9 cellular contexts compared by ENCODE assay signal in genomic region chr22:35258144-35258988, GRCh38. TPM values are rescaled to one million over a fixed set of nuclear protein-coding genes. Genes with fewer than 3 reads are reported as not detected.
DNase-seq lines count a peak whose midpoint lies in the region; ATAC-seq, FAIRE-seq and TF ChIP-seq lines count a peak whose summit lies in the region.
"Had no signal": no experiment of that assay in that cellular context is flagged by ENCODE, and none has a peak within 500 bp of the region (broad histone marks: within the 10 kb centered on the region; RNA-seq: fewer than 3 reads in every experiment).

No MANE protein-coding gene starts in this region.

- dilution Hi-C loops in keratinocyte (cut with MboI; ENCODE audit: extremely low pct_ligation_motif_present, low sequenced_read_pairs), result no loop called here

- POLR2A ChIA-PET in K562 (lab: Yijun Ruan, JAX), result interaction anchor here (0.6 to 3.0 kb wide), 5 partner anchors 8 to 251 kb away, joined by 3 to 9 read pairs (median 4); no protein-coding TSS in a partner anchor

- TF ChIP-seq EP300 in K562 (IDR thresholded peaks at IDR 0.05; ENCODE audit: low read length), result no peak

- H3K9me1 ChIP-seq in K562 (ENCODE audit: control insufficient read depth, insufficient read depth, low read length), result no peaks in the 10 kb centered on the region
- no peaks in the 10 kb centered on the region for H3K9me1 ChIP-seq in keratinocyte (ENCODE audit: control insufficient read depth, extremely low read depth, insufficient read depth, low read length)

- peak overlapping the region; percentile 92 for H3K27ac Mint-ChIP-seq in stimulated activated naive B cell treated with anti-CD40 and anti-IgM and Interleukin-4, amounts not matched to agents 10 μg/mL and 1 μg/mL and 100 μg/mL, for 72 hours

- TF ChIP-seq RAD21 in K562 (CRISPR knock-in tag; conservative IDR thresholded peaks at IDR 0.05 in 1 of 2, IDR thresholded peaks at IDR 0.05 in 1 of 2), result no peak

- H3K27me3 Mint-ChIP-seq in stimulated activated naive B cell treated with anti-CD40 and anti-IgM and Interleukin-4, amounts not matched to agents 10 μg/mL and 1 μg/mL and 100 μg/mL, for 72 hours, result no peaks in the 10 kb centered on the region

- peak overlapping the region; percentile 86 to 88 for H3K4me3 Mint-ChIP-seq in stimulated activated naive B cell treated with anti-CD40 and anti-IgM and Interleukin-4, amounts not matched to agents 10 μg/mL and 1 μg/mL and 100 μg/mL, for 72 hours

- H3K4me2 ChIP-seq in K562 (ENCODE audit: insufficient read depth, low read length) (peak overlapping the region; percentile 88), keratinocyte (ENCODE audit: control insufficient read depth, extremely low read depth, insufficient read depth, low read depth, low read length) (peak overlapping the region; percentile 99)

- CTCF ChIA-PET in K562 (lab: Yijun Ruan, JAX; ENCODE audit: low intra/inter-chr PET ratio), result no interaction called here

- FAIRE-seq in K562 (lab: Jason Lieb, UNC) (peak; percentile 48), keratinocyte (lab: Jason Lieb, UNC) (peak; percentile 34)
- FAIRE-seq: G401.6 had no signal

- DNase-seq in NCI-H1694 treated with DMSO at 0.1 percent for 48 hours (lab: John Stamatoyannopoulos, UW), result peak; percentile 7
- DNase-seq in NCI-H1694 (lab: John Stamatoyannopoulos, UW), result no peak
- peak; percentile 34 for DNase-seq in NB4 (ENCODE audit: low read depth)
- DNase-seq in K562 (ENCODE audit: extremely low read depth in 1 of 4, low spot score in 3 of 4), result peak; percentile 11 to 24 (median 14)
- DNase-seq in keratinocyte (ENCODE audit: low read depth, low spot score), result no peak
- no peak for DNase-seq in stimulated activated naive B cell treated with anti-CD40 and anti-IgM and Interleukin-4, amounts not matched to agents 10 μg/mL and 1 μg/mL and 100 μg/mL, for 72 hours
- no peak for DNase-seq in activated gamma-delta T cell treated with Interleukin-2 at 50 U/mL for 16 hours

- H2AFZ ChIP-seq in K562 (ENCODE audit: low read depth, low read length), result peak overlapping the region; percentile 11; the same call in 1 of the 2 replicates
- H2AFZ ChIP-seq in keratinocyte (ENCODE audit: control insufficient read depth, low read length), result peak overlapping the region; percentile 37

- peaks cover 6 to 7% of the 10 kb centered on the region in 2 experiments; a peak in 3 of 5 replicates for H3K4me1 ChIP-seq in K562 (replicated peaks in 1 of 2; ENCODE audit: control insufficient read depth in 2 of 2, insufficient read depth in 2 of 2, low read length in 2 of 2)
- peaks cover 9% of the 10 kb centered on the region for H3K4me1 ChIP-seq in keratinocyte (ENCODE audit: control insufficient read depth, extremely low read depth, insufficient read depth, low read length)

- H3K4me3 ChIP-seq in NB4 (ENCODE audit: low read depth, low read length), result peak overlapping the region; percentile 81
- H3K4me3 ChIP-seq in K562, result peak overlapping the region; percentile 82
- H3K4me3 ChIP-seq in keratinocyte (ENCODE audit: control insufficient read depth in 2 of 3, extremely low read depth in 1 of 3, insufficient read depth in 2 of 3, low read depth in 1 of 3, low read length in 3 of 3), result peak overlapping the region; percentile 69 to 88 (median 75)

- peak overlapping the region; percentile 81 to 96 for H3K9ac ChIP-seq in K562 (ENCODE audit: insufficient read depth in 1 of 2, low read depth in 2 of 2, low read length in 2 of 2)
- H3K9ac ChIP-seq in keratinocyte (ENCODE audit: control insufficient read depth, extremely low read depth, insufficient read depth, low read length), result peak overlapping the region; percentile 91

- H3K4me1 Mint-ChIP-seq in stimulated activated naive B cell treated with anti-CD40 and anti-IgM and Interleukin-4, amounts not matched to agents 10 μg/mL and 1 μg/mL and 100 μg/mL, for 72 hours, result peaks cover 12 to 27% of the 10 kb centered on the region in 2 donors

- H3K9me3 Mint-ChIP-seq in stimulated activated naive B cell treated with anti-CD40 and anti-IgM and Interleukin-4, amounts not matched to agents 10 μg/mL and 1 μg/mL and 100 μg/mL, for 72 hours, result peaks cover 0 to 1% of the 10 kb centered on the region in 2 donors

- intact Hi-C loops in K562 (cut with micrococcal nuclease), result no loop called here

- H3K36me3 Mint-ChIP-seq in stimulated activated naive B cell treated with anti-CD40 and anti-IgM and Interleukin-4, amounts not matched to agents 10 μg/mL and 1 μg/mL and 100 μg/mL, for 72 hours, result peaks cover 17 to 30% of the 10 kb centered on the region in 2 donors

- peak; percentile 12 for ATAC-seq in K562
- peak in 1 of 2 donors; percentile 16 for ATAC-seq in stimulated activated naive B cell treated with anti-CD40 and anti-IgM and Interleukin-4, amounts not matched to agents 10 μg/mL and 1 μg/mL and 100 μg/mL, for 72 hours (replicated peaks)
- ATAC-seq in HG02852 (IDR thresholded peaks at IDR 0.05; ENCODE audit: unreplicated experiment), result no peak

- H4K20me1 ChIP-seq in K562 (replicated peaks; ENCODE audit: control insufficient read depth, insufficient read depth, low read length) (no peaks in the 10 kb centered on the region), keratinocyte (ENCODE audit: control insufficient read depth, extremely low read depth, insufficient read depth, low read length) (no peaks in the 10 kb centered on the region)

- H3K27ac ChIP-seq in K562 (ENCODE audit: extremely low read depth, low read depth, low read length), result peak overlapping the region; percentile 90
- peak overlapping the region; percentile 84 for H3K27ac ChIP-seq in keratinocyte (ENCODE audit: control insufficient read depth, insufficient read depth, low read length)

- H3K27me3 ChIP-seq in K562 (ENCODE audit: control insufficient read depth in 2 of 2, insufficient read depth in 2 of 2, low read length in 2 of 2) (no peaks in the 10 kb centered on the region), keratinocyte (ENCODE audit: control insufficient read depth, extremely low read depth, insufficient read depth, low read length) (no peaks in the 10 kb centered on the region)

- H3K36me3 ChIP-seq in K562 (ENCODE audit: control insufficient read depth, insufficient read depth, low read length), result peaks cover 36% of the 10 kb centered on the region
- peaks cover 3 to 12% of the 10 kb centered on the region in 2 experiments for H3K36me3 ChIP-seq in keratinocyte (ENCODE audit: control insufficient read depth in 2 of 2, extremely low read depth in 1 of 2, insufficient read depth in 2 of 2, low read length in 2 of 2)

- TF ChIP-seq POLR2A in NB4 (IDR thresholded peaks at IDR 0.05; ENCODE audit: extremely low read depth, insufficient read length) (no peak), K562 (conservative IDR thresholded peaks at IDR 0.05) (no peak)

- 12% methylated on average over 23 of the region's 23 CpGs for WGBS in K562 (ENCODE audit: insufficient coverage, low coverage, missing lambda C conversion rate)

- H3K9me3 ChIP-seq in K562 (replicated peaks; ENCODE audit: control insufficient read depth, insufficient read depth, low read depth, low read length), result no peaks in the 10 kb centered on the region
- H3K9me3 ChIP-seq in keratinocyte (ENCODE audit: control insufficient read depth, low read depth, low read length), result no peaks in the 10 kb centered on the region

- in situ Hi-C loops in K562 (cut with MboI), result no loop called here

- TF ChIP-seq CTCF in NB4 (IDR thresholded peaks at IDR 0.05; ENCODE audit: low read depth, low read length) (no peak), K562 (IDR thresholded peaks at IDR 0.05 in 2 of 3, conservative IDR thresholded peaks at IDR 0.05 in 1 of 3; ENCODE audit: insufficient read depth in 2 of 3, low read depth in 1 of 3, low read length in 3 of 3) (no peak), keratinocyte (optimal IDR thresholded peaks at IDR 0.05 in 1 of 3, IDR thresholded peaks at IDR 0.05 in 1 of 3, conservative IDR thresholded peaks at IDR 0.05 in 1 of 3; ENCODE audit: extremely low read depth in 1 of 3, insufficient read depth in 2 of 3, low read length in 3 of 3) (no peak)

- H3K79me2 ChIP-seq in K562 (ENCODE audit: control insufficient read depth, insufficient read depth, low read length) (peaks cover 54% of the 10 kb centered on the region), keratinocyte (ENCODE audit: control insufficient read depth, insufficient read depth, low read length) (peaks cover 32% of the 10 kb centered on the region)

- BruUV-seq in K562 (replicated peaks; lab: Mats Ljungman, UMichigan), result TSS peak; percentile 46

RNA-seq across cellular contexts. Expression of gene HMGXB4, which starts 1.1 kb away (rescaled TPM):
- 51.0 and 108 TPM in 2 replicates for total RNA-seq in K562 (2011; cell fraction: chromatin; rRNA removed; ENCODE audit: low replicate concordance)
- total RNA-seq in K562 (2011; cell fraction: nucleolus; rRNA removed), result 41.6 and 44.2 TPM in 2 replicates
- total RNA-seq in K562 (2011; cell fraction: nucleoplasm; rRNA removed), result 60.4 and 65.7 TPM in 2 replicates
- total RNA-seq in K562 (2014; rRNA removed) (9.9 and 10.0 TPM in 2 replicates), K562 (2014; rRNA removed; fragmentation: Illumina TruSeq; extraction: Trizol) (19.0 and 21.9 TPM in 2 replicates), K562 (2015; rRNA removed; fragmentation: Illumina TruSeq; extraction: Trizol) (17.5 and 20.8 TPM in 2 replicates), K562 (2021) (18.0 and 18.4 TPM in 2 replicates)
- polyA plus RNA-seq in K562 (2011; rRNA removed) (24.8 and 25.3 TPM in 2 replicates), K562 (2014; fragmentation: Illumina TruSeq; extraction: Trizol) (23.7 and 26.6 TPM in 2 replicates), K562 (2014; fragmentation: Nextera tagmentation; extraction: Ambion mirVana) (10 to 100 TPM; 27.7 to 31.4 TPM), K562 (2014; rRNA removed) (19.2 and 25.0 TPM in 2 replicates), keratinocyte (15.4 to 22.6 TPM (median 22.4 TPM) in 3 replicates)
- 8.3 and 13.5 TPM in 2 replicates for polyA plus RNA-seq in K562 (2011; cell fraction: cytosol; rRNA removed)
- polyA plus RNA-seq in K562 (2011; cell fraction: nucleus; rRNA removed), result 16.9 and 22.4 TPM in 2 replicates
- 13.6 and 17.4 TPM in 2 replicates for polyA plus RNA-seq in K562 (2012)
- 42.8 and 55.6 TPM in 2 replicates for polyA minus RNA-seq in K562 (2011; rRNA and poly(A)+ RNA removed)
- 11.3 and 12.0 TPM in 2 replicates for polyA minus RNA-seq in K562 (2011; cell fraction: cytosol; rRNA and poly(A)+ RNA removed)
- 31.5 and 49.1 TPM in 2 replicates for polyA minus RNA-seq in K562 (2011; cell fraction: nucleus; rRNA and poly(A)+ RNA removed)
- 9.6 TPM for polyA plus RNA-seq in keratinocyte (2011; ENCODE audit: low read depth)
- polyA plus RNA-seq in keratinocyte (2011; cell fraction: cytosol; rRNA removed), result 9.8 and 15.7 TPM in 2 replicates
- polyA plus RNA-seq in keratinocyte (2011; cell fraction: nucleus; rRNA removed), result 25.5 and 31.0 TPM in 2 replicates
- 11.4 and 16.2 TPM in 2 replicates for polyA plus RNA-seq in keratinocyte (2012; ENCODE audit: low replicate concordance)
- 10.3 to 26.2 TPM (median 17.6 TPM) in 3 replicates for polyA minus RNA-seq in keratinocyte
- polyA minus RNA-seq in keratinocyte (2011; cell fraction: cytosol; rRNA and poly(A)+ RNA removed), result 7.1 TPM
- 12.9 and 26.9 TPM in 2 replicates for polyA minus RNA-seq in keratinocyte (2011; cell fraction: nucleus; rRNA and poly(A)+ RNA removed)

RNA-seq across cellular contexts. Expression of gene TOM1, which starts 41.3 kb away (rescaled TPM):
- 30.6 and 79.2 TPM in 2 replicates for total RNA-seq in K562 (2011; cell fraction: chromatin; rRNA removed; ENCODE audit: low replicate concordance)
- total RNA-seq in K562 (2011; cell fraction: nucleolus; rRNA removed), result 34.5 and 38.2 TPM in 2 replicates
- total RNA-seq in K562 (2011; cell fraction: nucleoplasm; rRNA removed), result 39.4 and 44.0 TPM in 2 replicates
- total RNA-seq in K562 (2014; rRNA removed) (12.0 and 14.8 TPM in 2 replicates), K562 (2014; rRNA removed; fragmentation: Illumina TruSeq; extraction: Trizol) (5.9 and 6.3 TPM in 2 replicates), K562 (2015; rRNA removed; fragmentation: Illumina TruSeq; extraction: Trizol) (9.9 and 10.3 TPM in 2 replicates), K562 (2021) (12.6 and 13.7 TPM in 2 replicates)
- polyA plus RNA-seq in K562 (2011; rRNA removed) (18.2 and 24.5 TPM in 2 replicates), K562 (2014; fragmentation: Illumina TruSeq; extraction: Trizol) (17.9 and 20.6 TPM in 2 replicates), K562 (2014; fragmentation: Nextera tagmentation; extraction: Ambion mirVana) (1 to 10 TPM in 1 of 2 experiments, under 1 TPM in 1; 0.64 to 1.2 TPM), K562 (2014; rRNA removed) (13.1 and 13.9 TPM in 2 replicates), keratinocyte (17.4 to 32.5 TPM (median 18.3 TPM) in 3 replicates)
- polyA plus RNA-seq in K562 (2011; cell fraction: cytosol; rRNA removed), result 25.1 and 29.3 TPM in 2 replicates
- polyA plus RNA-seq in K562 (2011; cell fraction: nucleus; rRNA removed), result 23.6 and 26.8 TPM in 2 replicates
- polyA plus RNA-seq in K562 (2012), result 13.4 and 27.6 TPM in 2 replicates
- polyA minus RNA-seq in K562 (2011; rRNA and poly(A)+ RNA removed), result 18.7 and 31.6 TPM in 2 replicates
- 19.8 and 21.5 TPM in 2 replicates for polyA minus RNA-seq in K562 (2011; cell fraction: cytosol; rRNA and poly(A)+ RNA removed)
- polyA minus RNA-seq in K562 (2011; cell fraction: nucleus; rRNA and poly(A)+ RNA removed), result 16.8 and 30.9 TPM in 2 replicates
- 38.2 TPM for polyA plus RNA-seq in keratinocyte (2011; ENCODE audit: low read depth)
- polyA plus RNA-seq in keratinocyte (2011; cell fraction: cytosol; rRNA removed), result 22.5 and 30.3 TPM in 2 replicates
- polyA plus RNA-seq in keratinocyte (2011; cell fraction: nucleus; rRNA removed), result 32.1 and 38.9 TPM in 2 replicates
- 11.5 and 46.8 TPM in 2 replicates for polyA plus RNA-seq in keratinocyte (2012; ENCODE audit: low replicate concordance)
- 33.9 to 70.0 TPM (median 46.7 TPM) in 3 replicates for polyA minus RNA-seq in keratinocyte
- polyA minus RNA-seq in keratinocyte (2011; cell fraction: cytosol; rRNA and poly(A)+ RNA removed), result 24.4 TPM
- polyA minus RNA-seq in keratinocyte (2011; cell fraction: nucleus; rRNA and poly(A)+ RNA removed), result 17.6 and 30.5 TPM in 2 replicates

Comparison
In these comparisons a context has a peak if more than half of its experiments do, and no peak if none do; other contexts are left out.
1. DNase-seq: peak in NCI-H1694 treated with DMSO at 0.1 percent for 48 hours (single experiment), NB4 (single experiment) and K562 (4 of 4); none in NCI-H1694 (single experiment), keratinocyte (single experiment), stimulated activated naive B cell treated with anti-CD40 and anti-IgM and Interleukin-4, amounts not matched to agents 10 μg/mL and 1 μg/mL and 100 μg/mL, for 72 hours (single experiment) and activated gamma-delta T cell treated with Interleukin-2 at 50 U/mL for 16 hours (single experiment).
2. Peak in every context shown above with its lines, with median percentiles within 50 percentile points of each other: H3K4me3 ChIP-seq.